16 cellular contexts compared by ENCODE assay signal in the genomic region with DNA sequence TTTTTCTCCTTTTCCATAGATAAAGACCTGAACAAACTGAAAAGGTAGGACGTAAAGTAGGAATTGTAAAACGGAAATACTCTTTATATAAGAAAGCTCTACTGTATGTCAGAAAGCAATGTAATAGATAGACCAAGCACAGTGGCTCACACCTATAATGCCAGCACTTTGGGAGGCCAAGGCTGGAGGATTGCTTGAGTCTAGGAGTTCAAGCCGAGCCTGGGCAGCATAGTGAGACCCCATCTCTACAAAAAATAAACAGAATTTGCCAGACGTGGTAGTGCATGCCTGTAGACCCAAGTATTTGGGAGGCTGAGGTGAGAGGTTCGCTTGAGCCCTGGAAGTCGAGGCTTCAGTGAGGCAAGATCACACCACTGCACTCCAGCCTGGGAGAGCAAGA. TPM values are rescaled to one million over a fixed set of nuclear protein-coding genes. Genes with fewer than 3 reads are reported as not detected.
DNase-seq lines count a peak whose midpoint lies in the region; ATAC-seq, FAIRE-seq and TF ChIP-seq lines count a peak whose summit lies in the region.
"Had no signal": no experiment of that assay in that cellular context is flagged by ENCODE, and none has a peak within 500 bp of the region (broad histone marks: within the 10 kb centered on the region; RNA-seq: fewer than 3 reads in every experiment).

No MANE protein-coding gene starts in this region.

- dilution Hi-C loops in endothelial cell of umbilical vein (cut with MboI; ENCODE audit: extremely low pct_ligation_motif_present, low sequenced_read_pairs), result no loop called here

- no peak overlapping the region for H3K27ac Mint-ChIP-seq in WTC11
- H3K27ac Mint-ChIP-seq in stimulated activated memory B cell treated with anti-CD40 and anti-IgM and Interleukin-4, amounts not matched to agents 10 μg/mL and 1 μg/mL and 100 μg/mL, for 72 hours, result peak overlapping the region; percentile 66
- H3K27ac Mint-ChIP-seq in activated T-helper 17 cell treated with anti-CD3 and anti-CD28 coated beads, Interleukin-2, amount 50 U/mL, for 72 hours, result no peak overlapping the region
- no peak overlapping the region for H3K27ac Mint-ChIP-seq in activated naive CD8-positive, alpha-beta T cell treated with anti-CD3 and anti-CD28 coated beads, Interleukin-2, amount 50 U/mL, for 24 hours
- H3K27ac Mint-ChIP-seq: H9 had no signal

- H3K4me2 ChIP-seq in endothelial cell of umbilical vein (ENCODE audit: insufficient read depth, low read length), result no peak overlapping the region
- H3K4me2 ChIP-seq: A549, BLaER1 had no signal

- H3K79me2 ChIP-seq in endothelial cell of umbilical vein (ENCODE audit: control insufficient read depth, insufficient read depth, low read length), result no peaks in the 10 kb centered on the region

- H3K9ac ChIP-seq in endothelial cell of umbilical vein (replicated peaks; ENCODE audit: extremely low read depth, insufficient read depth, low read length), result no peak overlapping the region
- H3K9ac ChIP-seq: BLaER1 had no signal

- POLR2A ChIA-PET in HEK293 (lab: Yijun Ruan, JAX), result no interaction called here
- POLR2A ChIA-PET in WTC11 (lab: Charles Lee), result no interaction called here
- POLR2A ChIA-PET in endothelial cell of umbilical vein (lab: Charles Lee), result no interaction called here

- H3K4me1 ChIP-seq in HEK293 (ENCODE audit: control insufficient read depth, insufficient read depth, low read length) (no peaks in the 10 kb centered on the region), endothelial cell of umbilical vein (ENCODE audit: control insufficient read depth, extremely low read depth, insufficient read depth, low read length) (no peaks in the 10 kb centered on the region)
- H3K4me1 ChIP-seq: A549, BLaER1 had no signal

- H3K36me3 ChIP-seq in HEK293 (ENCODE audit: control insufficient read depth in 2 of 2, insufficient read depth in 1 of 2, low read length in 2 of 2) (peaks cover 26 to 92% of the 10 kb centered on the region in 2 experiments), endothelial cell of umbilical vein (ENCODE audit: control insufficient read depth in 2 of 2, extremely low read depth in 1 of 2, insufficient read depth in 2 of 2, low read length in 2 of 2) (peaks cover 0 to 15% of the 10 kb centered on the region in 2 experiments)

- H3K4me3 ChIP-seq in HEK293 (ENCODE audit: low read depth, low read length) (no peak overlapping the region), endothelial cell of umbilical vein (replicated peaks in 1 of 3; ENCODE audit: insufficient read depth in 1 of 3, low read depth in 1 of 3, low read length in 3 of 3) (no peak overlapping the region)
- H3K4me3 ChIP-seq: A549, BLaER1, GM12878 had no signal

- H3K27me3 ChIP-seq in endothelial cell of umbilical vein (ENCODE audit: control insufficient read depth in 2 of 2, insufficient read depth in 2 of 2, low read length in 2 of 2), result no peaks in the 10 kb centered on the region
- H3K27me3 ChIP-seq: BLaER1 had no signal

- TF ChIP-seq CTCF in HEK293 (tag by site-specific recombination; IDR thresholded peaks at IDR 0.05) (no peak), WTC11 (IDR thresholded peaks at IDR 0.05) (no peak), endothelial cell of umbilical vein (IDR thresholded peaks at IDR 0.05; ENCODE audit: extremely low read depth in 1 of 2, insufficient read depth in 1 of 2, low read depth in 1 of 2, low read length in 2 of 2) (no peak)

- no peaks in the 10 kb centered on the region for H4K20me1 ChIP-seq in endothelial cell of umbilical vein (replicated peaks; ENCODE audit: control insufficient read depth, extremely low read depth, insufficient read depth, low read length)
- H4K20me1 ChIP-seq: BLaER1 had no signal

- intact Hi-C loops in endothelial cell of umbilical vein (cut with micrococcal nuclease), result no loop called here

- no peaks in the 10 kb centered on the region for H3K9me3 ChIP-seq in HEK293 (ENCODE audit: control insufficient read depth, insufficient read depth, low read depth, low read length)
- peaks cover 10% of the 10 kb centered on the region for H3K9me3 ChIP-seq in endothelial cell of umbilical vein (replicated peaks; ENCODE audit: control insufficient read depth, insufficient read depth, low read length)

- peaks cover 5% of the 10 kb centered on the region for H3K9me3 Mint-ChIP-seq in WTC11
- peaks cover 35% of the 10 kb centered on the region for H3K9me3 Mint-ChIP-seq in stimulated activated memory B cell treated with anti-CD40 and anti-IgM and Interleukin-4, amounts not matched to agents 10 μg/mL and 1 μg/mL and 100 μg/mL, for 72 hours
- peaks cover 10% of the 10 kb centered on the region for H3K9me3 Mint-ChIP-seq in activated T-helper 17 cell treated with anti-CD3 and anti-CD28 coated beads, Interleukin-2, amount 50 U/mL, for 72 hours
- H3K9me3 Mint-ChIP-seq in activated naive CD8-positive, alpha-beta T cell treated with anti-CD3 and anti-CD28 coated beads, Interleukin-2, amount 50 U/mL, for 24 hours, result peaks cover 62% of the 10 kb centered on the region
- H3K9me3 Mint-ChIP-seq: H9 had no signal

- no peaks in the 10 kb centered on the region for H3K4me1 Mint-ChIP-seq in WTC11
- peaks cover 31% of the 10 kb centered on the region for H3K4me1 Mint-ChIP-seq in stimulated activated memory B cell treated with anti-CD40 and anti-IgM and Interleukin-4, amounts not matched to agents 10 μg/mL and 1 μg/mL and 100 μg/mL, for 72 hours
- H3K4me1 Mint-ChIP-seq in activated T-helper 17 cell treated with anti-CD3 and anti-CD28 coated beads, Interleukin-2, amount 50 U/mL, for 72 hours, result peaks cover 17% of the 10 kb centered on the region
- H3K4me1 Mint-ChIP-seq in activated naive CD8-positive, alpha-beta T cell treated with anti-CD3 and anti-CD28 coated beads, Interleukin-2, amount 50 U/mL, for 24 hours, result peaks cover 14% of the 10 kb centered on the region
- H3K4me1 Mint-ChIP-seq: H9 had no signal

- peaks cover 74% of the 10 kb centered on the region for H3K36me3 Mint-ChIP-seq in WTC11
- peaks cover 94% of the 10 kb centered on the region for H3K36me3 Mint-ChIP-seq in stimulated activated memory B cell treated with anti-CD40 and anti-IgM and Interleukin-4, amounts not matched to agents 10 μg/mL and 1 μg/mL and 100 μg/mL, for 72 hours
- H3K36me3 Mint-ChIP-seq in activated T-helper 17 cell treated with anti-CD3 and anti-CD28 coated beads, Interleukin-2, amount 50 U/mL, for 72 hours (ENCODE audit: low read depth), result peaks cover 97% of the 10 kb centered on the region
- H3K36me3 Mint-ChIP-seq in activated naive CD8-positive, alpha-beta T cell treated with anti-CD3 and anti-CD28 coated beads, Interleukin-2, amount 50 U/mL, for 24 hours (ENCODE audit: low read depth), result peaks cover 94% of the 10 kb centered on the region

- no peak for TF ChIP-seq POLR2A in endothelial cell of umbilical vein (IDR thresholded peaks at IDR 0.05; ENCODE audit: low read depth, low read length)

- no peaks in the 10 kb centered on the region for H3K9me1 ChIP-seq in endothelial cell of umbilical vein (replicated peaks; ENCODE audit: control insufficient read depth, extremely low read depth, insufficient read depth, low read length)

- CTCF ChIA-PET in HEK293 (lab: Yijun Ruan, JAX) (interaction anchor here (0.6 kb wide), 1 partner anchor 71 kb away, joined by 3 read pairs; no protein-coding TSS in a partner anchor), WTC11 (lab: Charles Lee) (no interaction called here), endothelial cell of umbilical vein (lab: Charles Lee) (no interaction called here)

- H3K27me3 Mint-ChIP-seq in WTC11 (ENCODE audit: low read depth), result no peaks in the 10 kb centered on the region
- no peaks in the 10 kb centered on the region for H3K27me3 Mint-ChIP-seq in stimulated activated memory B cell treated with anti-CD40 and anti-IgM and Interleukin-4, amounts not matched to agents 10 μg/mL and 1 μg/mL and 100 μg/mL, for 72 hours
- H3K27me3 Mint-ChIP-seq in activated T-helper 17 cell treated with anti-CD3 and anti-CD28 coated beads, Interleukin-2, amount 50 U/mL, for 72 hours, result no peaks in the 10 kb centered on the region
- no peaks in the 10 kb centered on the region for H3K27me3 Mint-ChIP-seq in activated naive CD8-positive, alpha-beta T cell treated with anti-CD3 and anti-CD28 coated beads, Interleukin-2, amount 50 U/mL, for 24 hours
- H3K27me3 Mint-ChIP-seq: CD4-positive, CD25-positive, alpha-beta regulatory T cell had no signal

- FAIRE-seq in endothelial cell of umbilical vein (lab: Jason Lieb, UNC), result peak; percentile 46
- FAIRE-seq: A549, GM12878, GM18507 had no signal

- BruUV-seq in endothelial cell of umbilical vein (replicated peaks; lab: Mats Ljungman, UMichigan), result no TSS peak

- no peak overlapping the region for H3K4me3 Mint-ChIP-seq in WTC11
- H3K4me3 Mint-ChIP-seq in stimulated activated memory B cell treated with anti-CD40 and anti-IgM and Interleukin-4, amounts not matched to agents 10 μg/mL and 1 μg/mL and 100 μg/mL, for 72 hours, result no peak overlapping the region
- no peak overlapping the region for H3K4me3 Mint-ChIP-seq in activated T-helper 17 cell treated with anti-CD3 and anti-CD28 coated beads, Interleukin-2, amount 50 U/mL, for 72 hours
- H3K4me3 Mint-ChIP-seq in activated naive CD8-positive, alpha-beta T cell treated with anti-CD3 and anti-CD28 coated beads, Interleukin-2, amount 50 U/mL, for 24 hours, result no peak overlapping the region
- H3K4me3 Mint-ChIP-seq: CD4-positive, CD25-positive, alpha-beta regulatory T cell; H9 had no signal

- no peak for DNase-seq in WTC11 (ENCODE audit: low spot score)
- DNase-seq in endothelial cell of umbilical vein (ENCODE audit: low read depth, low spot score), result no peak
- DNase-seq in activated CD4-positive, alpha-beta T cell treated with anti-CD3 and anti-CD28 coated beads, Interleukin-2, amount 50 U/mL, for 1 hour, result no peak
- DNase-seq in activated naive CD8-positive, alpha-beta T cell treated with anti-CD3 and anti-CD28 coated beads, Interleukin-2, amount 50 U/mL, for 24 hours, result no peak
- DNase-seq: Calu3; CD4-positive, CD25-positive, alpha-beta regulatory T cell; DMS 273 treated with DMSO at 0.1 percent for 48 hours; GOT3; H9 had no signal

- H3K27ac ChIP-seq in HEK293 (ENCODE audit: extremely low read depth, low read depth, low read length), result no peak overlapping the region
- H3K27ac ChIP-seq in endothelial cell of umbilical vein (ENCODE audit: insufficient read depth, low read depth, low read length), result no peak overlapping the region
- H3K27ac ChIP-seq: A549, BLaER1 had no signal

- no peak overlapping the region for H2AFZ ChIP-seq in endothelial cell of umbilical vein (ENCODE audit: low read depth, low read length)

- no peak for ATAC-seq in WTC11
- no peak for ATAC-seq in stimulated activated memory B cell treated with anti-CD40 and anti-IgM and Interleukin-4, amounts not matched to agents 10 μg/mL and 1 μg/mL and 100 μg/mL, for 72 hours
- ATAC-seq in activated T-helper 17 cell treated with anti-CD3 and anti-CD28 coated beads, Interleukin-2, amount 50 U/mL, for 72 hours (replicated peaks), result no peak
- no peak for ATAC-seq in activated naive CD8-positive, alpha-beta T cell treated with anti-CD3 and anti-CD28 coated beads, Interleukin-2, amount 50 U/mL, for 24 hours
- ATAC-seq: A549 had no signal

RNA-seq across cellular contexts. Expression of gene ZNF397, which starts 7.6 kb away (rescaled TPM):
- 39.6 to 44.0 TPM (median 42.3 TPM) in 3 replicates for total RNA-seq in WTC11 (2021)
- total RNA-seq in endothelial cell of umbilical vein, result 5.1 and 5.5 TPM in 2 replicates
- polyA plus RNA-seq in endothelial cell of umbilical vein, result 1.1 and 1.5 TPM in 2 replicates
- polyA plus RNA-seq in endothelial cell of umbilical vein (2011; cell fraction: cytosol; rRNA removed), result 2.0 and 2.2 TPM in 2 replicates
- 4.6 and 5.2 TPM in 2 replicates for polyA plus RNA-seq in endothelial cell of umbilical vein (2011; cell fraction: nucleus; rRNA removed)
- 2.9 and 4.4 TPM in 2 replicates for polyA plus RNA-seq in endothelial cell of umbilical vein (2012)
- polyA minus RNA-seq in endothelial cell of umbilical vein, result 3.5 and 5.3 TPM in 2 replicates
- 3.0 TPM for polyA minus RNA-seq in endothelial cell of umbilical vein (2011; cell fraction: cytosol; rRNA and poly(A)+ RNA removed)
- 4.1 and 5.4 TPM in 2 replicates for polyA minus RNA-seq in endothelial cell of umbilical vein (2011; cell fraction: nucleus; rRNA and poly(A)+ RNA removed)
- 10 to 100 TPM in 1 of 2 donors, 1 to 10 TPM in 1; 9.7 to 25.0 TPM for total RNA-seq in activated T-helper 17 cell treated with anti-CD3 and anti-CD28 coated beads, Interleukin-2, amount 50 U/mL, for 72 hours

RNA-seq across cellular contexts. Expression of gene ZSCAN30, which starts 41.6 kb away (rescaled TPM):
- total RNA-seq in WTC11 (2021), result 21.9 to 24.3 TPM (median 22.6 TPM) in 3 replicates
- total RNA-seq in endothelial cell of umbilical vein, result 14.6 and 18.0 TPM in 2 replicates
- 5.9 and 6.7 TPM in 2 replicates for polyA plus RNA-seq in endothelial cell of umbilical vein
- polyA plus RNA-seq in endothelial cell of umbilical vein (2011; cell fraction: cytosol; rRNA removed), result 5.7 and 6.5 TPM in 2 replicates
- polyA plus RNA-seq in endothelial cell of umbilical vein (2011; cell fraction: nucleus; rRNA removed), result 50.6 and 60.6 TPM in 2 replicates
- 12.5 and 13.5 TPM in 2 replicates for polyA plus RNA-seq in endothelial cell of umbilical vein (2012)
- polyA minus RNA-seq in endothelial cell of umbilical vein, result 19.4 and 25.6 TPM in 2 replicates
- 1.2 TPM for polyA minus RNA-seq in endothelial cell of umbilical vein (2011; cell fraction: cytosol; rRNA and poly(A)+ RNA removed)
- polyA minus RNA-seq in endothelial cell of umbilical vein (2011; cell fraction: nucleus; rRNA and poly(A)+ RNA removed), result 24.2 and 33.0 TPM in 2 replicates
- 10 to 100 TPM; 12.8 to 25.8 TPM for total RNA-seq in activated T-helper 17 cell treated with anti-CD3 and anti-CD28 coated beads, Interleukin-2, amount 50 U/mL, for 72 hours

Comparison
In these comparisons a context has a peak if more than half of its experiments do, and no peak if none do; other contexts are left out.
1. Of the 8 proteins assayed by ChIP-seq in both HEK293 and WTC11: peak only in HEK293: none; only in WTC11: none; in both: ZNF121; in neither: 7.